Comparison of ENCODE assay signal across 18 cellular contexts in the genomic region with DNA sequence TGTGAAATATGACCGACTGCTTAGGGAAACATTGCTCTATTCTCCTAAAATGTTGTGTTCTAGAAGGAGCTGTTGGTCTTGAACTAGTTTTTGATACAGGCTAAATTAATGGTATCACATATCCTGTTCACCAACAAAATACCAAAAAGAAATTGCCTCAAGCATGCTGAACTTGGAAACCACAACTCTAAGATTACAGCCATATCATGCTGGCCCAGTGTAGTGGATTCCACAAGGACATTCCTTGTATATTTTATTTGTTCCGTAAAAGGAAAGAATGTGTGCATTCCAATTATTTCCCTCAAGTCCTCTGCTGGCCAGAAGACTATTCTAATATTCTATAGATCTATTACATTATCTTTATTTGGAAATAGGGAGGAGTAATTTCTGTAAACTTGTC. TPM values are rescaled to one million over a fixed set of nuclear protein-coding genes. Genes with fewer than 3 reads are reported as not detected.
DNase-seq lines count a peak whose midpoint lies in the region; TF ChIP-seq lines count a peak whose summit lies in the region.
"Had no signal": no experiment of that assay in that cellular context is flagged by ENCODE, and none has a peak within 500 bp of the region (broad histone marks: within the 10 kb centered on the region; RNA-seq: fewer than 3 reads in every experiment).

No MANE protein-coding gene starts in this region.

- H2AFZ ChIP-seq in mammary epithelial cell (ENCODE audit: low read depth, low read length): no peak overlapping the region

- no peak for TF ChIP-seq CTCF in mammary epithelial cell (conservative IDR thresholded peaks at IDR 0.05 in 1 of 2, IDR thresholded peaks at IDR 0.05 in 1 of 2; ENCODE audit: extremely low read depth in 1 of 2, insufficient read depth in 1 of 2, low read depth in 1 of 2, low read length in 2 of 2)

- no peaks in the 10 kb centered on the region for H4K20me1 ChIP-seq in mammary epithelial cell (ENCODE audit: insufficient read depth, low read length)
- H4K20me1 ChIP-seq: BLaER1 treated with 17β-estradiol and CSF1 and Interleukin-3, amounts not matched to agents 10 nM and 100 nM had no signal

- H3K9me3 ChIP-seq in mammary epithelial cell (replicated peaks; ENCODE audit: insufficient read depth, low read length): no peaks in the 10 kb centered on the region
- H3K9me3 ChIP-seq: BLaER1 treated with 17β-estradiol and CSF1 and Interleukin-3, amounts not matched to agents 10 nM and 100 nM had no signal

- dilution Hi-C loops in mammary epithelial cell (cut with HindIII; ENCODE audit: low sequenced_read_pairs): no loop called here

- in situ Hi-C loops in mammary epithelial cell (cut with MboI; ENCODE audit: low sequenced_read_pairs in 2 of 2): no loop called here

- H3K27ac ChIP-seq in mammary epithelial cell (ENCODE audit: insufficient read depth, low read depth, low read length): no peak overlapping the region
- H3K27ac ChIP-seq: BLaER1 treated with 17β-estradiol and CSF1 and Interleukin-3, amounts not matched to agents 10 nM and 100 nM had no signal

- no peaks in the 10 kb centered on the region for H3K79me2 ChIP-seq in mammary epithelial cell (ENCODE audit: insufficient read depth, low read length)

- H3K4me2 ChIP-seq in mammary epithelial cell (ENCODE audit: insufficient read depth, low read depth, low read length): no peak overlapping the region
- H3K4me2 ChIP-seq: BLaER1 treated with 17β-estradiol and CSF1 and Interleukin-3, amounts not matched to agents 10 nM and 100 nM had no signal

- H3K36me3 ChIP-seq in mammary epithelial cell (ENCODE audit: insufficient read depth, low read length): no peaks in the 10 kb centered on the region
- H3K36me3 ChIP-seq: BLaER1 treated with 17β-estradiol and CSF1 and Interleukin-3, amounts not matched to agents 10 nM and 100 nM had no signal

- H3K27me3 ChIP-seq in mammary epithelial cell (ENCODE audit: insufficient read depth, low read length): no peaks in the 10 kb centered on the region
- H3K27me3 ChIP-seq: BLaER1 treated with 17β-estradiol and CSF1 and Interleukin-3, amounts not matched to agents 10 nM and 100 nM had no signal

- H3K4me1 ChIP-seq in mammary epithelial cell (ENCODE audit: insufficient read depth, low read length): no peaks in the 10 kb centered on the region
- H3K4me1 ChIP-seq: BLaER1 treated with 17β-estradiol and CSF1 and Interleukin-3, amounts not matched to agents 10 nM and 100 nM had no signal

- no peak overlapping the region for H3K4me3 ChIP-seq in mammary epithelial cell (replicated peaks in 1 of 3; ENCODE audit: insufficient read depth in 1 of 3, low read depth in 2 of 3, low read length in 3 of 3)
- H3K4me3 ChIP-seq: BLaER1 treated with 17β-estradiol and CSF1 and Interleukin-3, amounts not matched to agents 10 nM and 100 nM had no signal

- CTCF ChIA-PET in mammary epithelial cell (lab: Charles Lee; ENCODE audit: low non-redundant PET): no interaction called here

- no TSS peak for BruUV-seq in mammary epithelial cell (replicated peaks; lab: Mats Ljungman, UMichigan)

- 100% methylated on average over 2 of the region's 2 CpGs for WGBS in mammary epithelial cell (ENCODE audit: low coverage, missing lambda C conversion rate)

- intact Hi-C loops in mammary epithelial cell (cut with micrococcal nuclease): no loop called here

- H3K9ac ChIP-seq in mammary epithelial cell (ENCODE audit: insufficient read depth, low read length): no peak overlapping the region
- H3K9ac ChIP-seq: BLaER1 treated with 17β-estradiol and CSF1 and Interleukin-3, amounts not matched to agents 10 nM and 100 nM had no signal

- peak; percentile 30 for DNase-seq in A172 (ENCODE audit: low spot score)
- peak; percentile 82 for DNase-seq in NCI-H226
- peak; percentile 2 for DNase-seq in mammary epithelial cell
- peak; percentile 74 for DNase-seq in iris pigment epithelial cell (ENCODE audit: low read depth)
- DNase-seq in mucosa of gallbladder (ENCODE audit: low spot score): no peak
- DNase-seq in cortex of kidney (lab: John Stamatoyannopoulos, UW): no peak
- no peak for DNase-seq in NCI-H187 (lab: John Stamatoyannopoulos, UW)
- DNase-seq: CD8-positive, alpha-beta memory T cell; GOT3; KBM-7; NCI-H1417; NCI-H187 treated with DMSO at 0.1 percent for 48 hours; NCI-H2227 treated with DMSO at 0.1 percent for 48 hours; NCI-H524; OCI-M1; SHP77 treated with DMSO at 0.1 percent for 48 hours had no signal

RNA-seq across cellular contexts. Expression of a gene that starts 1.7 kb away (rescaled TPM):
- 1.6 and 3.4 TPM in 2 replicates for total RNA-seq in A172 (2014; rRNA removed; shearing (Covaris generic))
- total RNA-seq in mammary epithelial cell (10 to 100 TPM in 1 of 2 donors, 1 to 10 TPM in 1; 1.9 to 11.7 TPM), mucosa of gallbladder (15.0 TPM)
- 1.3 TPM for polyA plus RNA-seq in mammary epithelial cell
- 0.83 TPM for polyA minus RNA-seq in mammary epithelial cell
- total RNA-seq: HepG2 had no signal
- polyA plus RNA-seq: CD8-positive, alpha-beta memory T cell; HepG2 had no signal

Comparison
In these comparisons a context has a peak if more than half of its experiments do, and no peak if none do; other contexts are left out.
1. DNase-seq: peak in A172 (single experiment), NCI-H226 (single experiment), mammary epithelial cell (single experiment) and iris pigment epithelial cell (single experiment); none in mucosa of gallbladder (single experiment), cortex of kidney (single experiment) and NCI-H187 (0 of 2).